ENCODE assay signal across 7 cellular contexts in genomic region chr10:34001831-34002230, GRCh38.
"Had no signal": no experiment of that assay in that cellular context is flagged by ENCODE, and none has a peak within 500 bp of the region (broad histone marks: within the 10 kb centered on the region; RNA-seq: fewer than 3 reads in every experiment).

No MANE protein-coding gene starts in this region.

- DNase-seq: IMR-90, KBM-7, KG1 had no signal

- H3K9ac ChIP-seq: KMS-11 had no signal

- FAIRE-seq: HepG2 had no signal

- H3K4me3 ChIP-seq: K562 had no signal

- H3K27ac ChIP-seq: HL-60, KMS-11 had no signal

- ATAC-seq: HepG2 had no signal

- H3K4me2 ChIP-seq: KMS-11 had no signal
